ENCODE assay signal across 1 cellular context in genomic region chr2:63131196-63131595, GRCh38.
TF ChIP-seq lines count a peak whose summit lies in the region.

No MANE protein-coding gene starts in this region.

TF ChIP-seq in K562, 482 proteins besides CTCF, POLR2A, EP300 and RAD21 (continued from another document):
- no peak for TF ChIP-seq ZNF277 (CRISPR knock-in tag; IDR thresholded peaks at IDR 0.05; ENCODE audit: borderline replicate concordance)
